ENCODE assay signal across 8 cellular contexts in the genomic region with DNA sequence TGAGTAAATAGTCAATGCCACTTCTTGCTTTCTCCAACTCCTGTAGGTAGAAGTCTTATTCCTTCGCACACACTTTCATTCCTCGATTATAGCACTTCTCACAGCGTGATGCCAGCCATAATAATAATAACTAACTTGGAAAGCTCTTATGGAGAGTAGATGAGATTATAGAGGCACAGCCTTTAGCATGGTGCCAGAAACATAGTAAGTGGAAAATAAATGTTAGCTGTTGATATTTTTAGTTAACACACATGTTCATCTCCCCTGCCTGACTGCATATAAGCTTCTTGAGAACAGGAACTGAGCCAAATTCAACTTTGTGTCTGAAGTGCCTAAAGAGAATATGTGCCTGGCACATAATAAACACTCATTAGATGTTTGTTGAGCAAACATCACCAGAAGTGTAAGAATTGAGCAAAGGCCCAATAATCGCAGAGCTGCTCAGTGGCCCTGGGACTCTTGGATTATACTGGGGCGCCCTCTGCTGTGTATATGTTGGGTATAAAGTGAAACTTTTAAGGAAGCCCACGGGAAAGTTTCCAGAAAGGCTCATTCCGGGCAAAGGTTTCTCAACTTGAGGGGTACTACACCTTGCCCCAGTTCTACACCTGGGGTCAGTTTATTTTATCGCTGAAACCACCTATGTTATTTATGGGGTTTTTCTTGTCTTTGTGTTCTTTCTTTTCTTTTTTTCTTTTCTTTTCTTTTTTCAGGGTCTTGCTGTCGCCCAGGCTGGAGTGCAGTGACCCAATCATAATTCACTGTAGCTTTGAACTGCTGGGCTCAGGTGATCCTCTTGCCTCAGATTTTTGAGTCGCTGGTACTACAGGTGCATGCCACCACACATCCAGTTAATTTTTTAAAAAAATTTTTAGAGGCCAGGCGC. TPM values are rescaled to one million over a fixed set of nuclear protein-coding genes. Genes with fewer than 3 reads are reported as not detected.
DNase-seq lines count a peak whose midpoint lies in the region; ATAC-seq and TF ChIP-seq lines count a peak whose summit lies in the region.

No MANE protein-coding gene starts in this region.

- H3K9ac ChIP-seq in mammary epithelial cell (ENCODE audit: insufficient read depth, low read length), result no peak overlapping the region

- TF ChIP-seq CTCF in VCaP (conservative IDR thresholded peaks at IDR 0.05) (peak; percentile 88), mammary epithelial cell (conservative IDR thresholded peaks at IDR 0.05 in 1 of 2, IDR thresholded peaks at IDR 0.05 in 1 of 2; ENCODE audit: extremely low read depth in 1 of 2, insufficient read depth in 1 of 2, low read depth in 1 of 2, low read length in 2 of 2) (peak; percentile 28 to 72)

- CTCF ChIA-PET in mammary epithelial cell (lab: Charles Lee; ENCODE audit: low non-redundant PET), result interaction anchor here (0.5 to 1.6 kb wide), 4 partner anchors 125 to 139 kb away, joined by 3 to 8 read pairs (median 4); no protein-coding TSS in a partner anchor

- WGBS in mammary epithelial cell (ENCODE audit: low coverage, missing lambda C conversion rate), result 45% methylated on average over 10 of the region's 11 CpGs

- H3K79me2 ChIP-seq in mammary epithelial cell (ENCODE audit: insufficient read depth, low read length), result no peaks in the 10 kb centered on the region

- H3K27me3 ChIP-seq in mammary epithelial cell (ENCODE audit: insufficient read depth, low read length), result no peaks in the 10 kb centered on the region

- H3K4me1 ChIP-seq in mammary epithelial cell (ENCODE audit: insufficient read depth, low read length), result no peaks in the 10 kb centered on the region

- intact Hi-C loops in mammary epithelial cell (cut with micrococcal nuclease), result loop anchor here (1.0 to 2.0 kb wide), 6 partner anchors 81 to 435 kb away; no protein-coding TSS in a partner anchor

- no peak overlapping the region for H3K4me3 ChIP-seq in mammary epithelial cell (replicated peaks in 1 of 3; ENCODE audit: insufficient read depth in 1 of 3, low read depth in 2 of 3, low read length in 3 of 3)

- BruUV-seq in mammary epithelial cell (replicated peaks; lab: Mats Ljungman, UMichigan), result no TSS peak

- in situ Hi-C loops in mammary epithelial cell (cut with MboI; ENCODE audit: low sequenced_read_pairs in 2 of 2), result loop anchor here in 1 of 2 donors (10.0 kb wide), 1 partner anchor 115 kb away; no protein-coding TSS in a partner anchor

- H3K27ac ChIP-seq in VCaP (no peak overlapping the region), mammary epithelial cell (ENCODE audit: insufficient read depth, low read depth, low read length) (no peak overlapping the region)

- peak; percentile 80 for DNase-seq in GM03348 (ENCODE audit: low spot score)
- peak; percentile 71 for DNase-seq in NCI-H2196 (lab: John Stamatoyannopoulos, UW; ENCODE audit: unreplicated experiment)
- DNase-seq in mammary epithelial cell, result peak; percentile 34
- DNase-seq in kidney glomerular epithelial cell (lab: John Stamatoyannopoulos, UW), result peak; percentile 31
- peak; percentile 44 for DNase-seq in stimulated activated CD4-positive, alpha-beta T cell treated with anti-CD3 and anti-CD28 coated beads, Interleukin-2, amount 100 ng/mL, for 4 hours (ENCODE audit: low read depth)
- DNase-seq in NCI-H2107 (lab: John Stamatoyannopoulos, UW), result no peak

- ATAC-seq in HG02852 (IDR thresholded peaks at IDR 0.05; ENCODE audit: unreplicated experiment), result peak; percentile 72

- H3K36me3 ChIP-seq in mammary epithelial cell (ENCODE audit: insufficient read depth, low read length), result no peaks in the 10 kb centered on the region

- H3K9me3 ChIP-seq in mammary epithelial cell (replicated peaks; ENCODE audit: insufficient read depth, low read length), result no peaks in the 10 kb centered on the region

- H4K20me1 ChIP-seq in mammary epithelial cell (ENCODE audit: insufficient read depth, low read length), result no peaks in the 10 kb centered on the region

- no peak overlapping the region for H2AFZ ChIP-seq in mammary epithelial cell (ENCODE audit: low read depth, low read length)

- dilution Hi-C loops in mammary epithelial cell (cut with HindIII; ENCODE audit: low sequenced_read_pairs), result no loop called here

- H3K4me2 ChIP-seq in mammary epithelial cell (ENCODE audit: insufficient read depth, low read depth, low read length), result no peak overlapping the region

RNA-seq across cellular contexts. Expression of a gene that starts 22.3 kb away (rescaled TPM):
- not detected for total RNA-seq in mammary epithelial cell
- polyA plus RNA-seq in mammary epithelial cell, result not detected
- not detected for polyA minus RNA-seq in mammary epithelial cell
